Comparison of ENCODE assay signal across 10 cellular contexts in the genomic region with DNA sequence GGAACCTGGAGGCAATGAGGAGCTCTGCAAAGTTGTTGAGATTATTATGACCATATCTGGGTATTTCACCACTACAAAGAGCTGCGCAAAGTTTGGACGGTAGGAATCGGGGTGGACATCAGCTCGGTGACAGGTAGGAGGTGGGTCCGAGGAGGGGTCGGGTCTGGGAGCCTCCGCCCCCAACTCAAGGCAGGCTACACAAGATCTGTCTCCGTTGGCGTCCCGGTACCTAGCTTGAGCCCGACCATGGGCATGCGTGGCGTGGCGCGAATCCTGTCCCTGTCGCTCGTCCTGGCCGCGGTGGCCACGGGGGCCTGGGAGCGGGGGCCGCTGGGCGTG. TPM values are rescaled to one million over a fixed set of nuclear protein-coding genes. Genes with fewer than 3 reads are reported as not detected.
A peak's percentile ranks its signal among the peaks of the same experiment; 100 is the strongest.
DNase-seq lines count a peak whose midpoint lies in the region; ATAC-seq, FAIRE-seq and TF ChIP-seq lines count a peak whose summit lies in the region.
"Had no signal": no experiment of that assay in that cellular context is flagged by ENCODE, and none has a peak within 500 bp of the region (broad histone marks: within the 10 kb centered on the region; RNA-seq: fewer than 3 reads in every experiment).

No MANE protein-coding gene starts in this region.

- H3K36me3 Mint-ChIP-seq in activated T-cell treated with anti-CD3 and anti-CD28 coated beads, Interleukin-2, amount 50 U/mL, for 72 hours (ENCODE audit: insufficient read depth in 2 of 2) = no peaks in the 10 kb centered on the region

- no peak overlapping the region for H3K27ac ChIP-seq in mesendoderm (ENCODE audit: low read depth, low read length)
- H3K27ac ChIP-seq in suprapubic skin = no peak overlapping the region

- no peak overlapping the region for H3K27ac Mint-ChIP-seq in activated T-cell treated with anti-CD3 and anti-CD28 coated beads, Interleukin-2, amount 50 U/mL, for 72 hours

- peaks cover 63% of the 10 kb centered on the region for H3K27me3 Mint-ChIP-seq in activated T-cell treated with anti-CD3 and anti-CD28 coated beads, Interleukin-2, amount 50 U/mL, for 72 hours (ENCODE audit: low read depth)

- in situ Hi-C loops in astrocyte of the cerebellum (cut with HindIII; ENCODE audit: low sequenced_read_pairs) = no loop called here

- no peak overlapping the region for H2BK120ac ChIP-seq in mesendoderm (ENCODE audit: low read depth, low read length)

- no peak overlapping the region for H4K5ac ChIP-seq in mesendoderm (ENCODE audit: low read length)

- H3K9me3 Mint-ChIP-seq in activated T-cell treated with anti-CD3 and anti-CD28 coated beads, Interleukin-2, amount 50 U/mL, for 72 hours = no peaks in the 10 kb centered on the region

- H2AK5ac ChIP-seq in mesendoderm (ENCODE audit: low read length) = no peak overlapping the region

- H3K27me3 ChIP-seq in mesendoderm (ENCODE audit: insufficient read depth, low read length, poor library complexity) (peaks cover 13% of the 10 kb centered on the region), suprapubic skin (peaks cover 59% of the 10 kb centered on the region)

- peak overlapping the region; percentile 94 for H3K4me2 ChIP-seq in mesendoderm (ENCODE audit: low read length)

- H3K79me1 ChIP-seq in mesendoderm (ENCODE audit: low read length) = no peaks in the 10 kb centered on the region

- no peak overlapping the region for H3K18ac ChIP-seq in mesendoderm (ENCODE audit: low read length)

- no peak overlapping the region for H3K4ac ChIP-seq in mesendoderm (ENCODE audit: low read depth, low read length)

- H3K79me2 ChIP-seq in mesendoderm (ENCODE audit: control insufficient read depth, insufficient read depth, low read length) = no peaks in the 10 kb centered on the region

- POLR2A ChIA-PET in HEK293T (lab: Yijun Ruan, JAX) = no interaction called here

- TF ChIP-seq CTCF in astrocyte of the cerebellum (IDR thresholded peaks at IDR 0.05; ENCODE audit: low read depth, low read length, missing control alignments) (no peak), suprapubic skin (IDR thresholded peaks at IDR 0.05) (no peak), D721Med (IDR thresholded peaks at IDR 0.05; ENCODE audit: insufficient read depth, missing control alignments) (no peak)

- WGBS in mesendoderm (ENCODE audit: extremely low coverage, insufficient coverage, low lambda C conversion rate) = no CpG with 5 or more reads among the region's 23 CpGs
- WGBS in suprapubic skin = 11% methylated on average over 6 of the region's 23 CpGs

- H3K4me1 Mint-ChIP-seq in activated T-cell treated with anti-CD3 and anti-CD28 coated beads, Interleukin-2, amount 50 U/mL, for 72 hours (ENCODE audit: low read depth) = peaks cover 17% of the 10 kb centered on the region

- H2BK15ac ChIP-seq in mesendoderm (replicated peaks; ENCODE audit: low read depth) = no peak overlapping the region

- H3K56ac ChIP-seq in mesendoderm (ENCODE audit: low read length) = peak overlapping the region; percentile 83

- no peak for FAIRE-seq in D721Med (lab: Jason Lieb, UNC)

- DNase-seq in activated T-cell treated with anti-CD3 and anti-CD28 coated beads, Interleukin-2, amount 50 U/mL, for 72 hours = no peak
- no peak for DNase-seq in activated T-cell treated with anti-CD3 and anti-CD28 coated beads, Interleukin-2, amount 50 U/mL, for 48 hours
- no peak for DNase-seq in astrocyte of the cerebellum (ENCODE audit: low read depth)
- no peak for DNase-seq in mesendoderm
- no peak for DNase-seq in suprapubic skin (ENCODE audit: low spot score in 2 of 2)
- no peak for DNase-seq in D721Med (ENCODE audit: insufficient read length, low spot score)
- DNase-seq in HEK293T (ENCODE audit: extremely low spot score) = no peak
- no peak for DNase-seq in stimulated activated naive CD4-positive, alpha-beta T cell treated with Interleukin-2 at 50 U/mL for 16 hours (lab: John Stamatoyannopoulos, UW)
- DNase-seq: NCI-H1092 treated with DMSO at 0.1 percent for 48 hours; stimulated activated CD4-positive, alpha-beta T cell treated with anti-CD3 and anti-CD28 coated beads, Interleukin-1b, Interleukin-23, amount 100 ng/mL, for 48 hours had no signal

- peak overlapping the region; percentile 90 to 92 for H3K4me3 Mint-ChIP-seq in activated T-cell treated with anti-CD3 and anti-CD28 coated beads, Interleukin-2, amount 50 U/mL, for 72 hours

- no peak overlapping the region for H2BK5ac ChIP-seq in mesendoderm (ENCODE audit: low read length)

- no peak for TF ChIP-seq POLR2A in suprapubic skin (IDR thresholded peaks at IDR 0.05)

- peak overlapping the region; percentile 64 for H3K9ac ChIP-seq in mesendoderm (ENCODE audit: low read length)

- H3K36me3 ChIP-seq in mesendoderm (ENCODE audit: control insufficient read depth, insufficient read depth, low read length) (no peaks in the 10 kb centered on the region), suprapubic skin (no peaks in the 10 kb centered on the region)

- CTCF ChIA-PET in HEK293T (lab: Yijun Ruan, JAX) = interaction anchor here (0.6 kb wide), 1 partner anchor 68 kb away, joined by 3 read pairs; no protein-coding TSS in a partner anchor

- H3K4me1 ChIP-seq in mesendoderm (ENCODE audit: control insufficient read depth, low read depth, low read length) = peaks cover 2% of the 10 kb centered on the region
- H3K4me1 ChIP-seq in suprapubic skin = peaks cover 17% of the 10 kb centered on the region

- H3K23ac ChIP-seq in mesendoderm (ENCODE audit: low read length) = peak overlapping the region; percentile 10

- peak overlapping the region; percentile 21 for H3K4me3 ChIP-seq in astrocyte of the cerebellum (ENCODE audit: low read depth, low read length)
- H3K4me3 ChIP-seq in mesendoderm (ENCODE audit: low read length) = no peak overlapping the region
- H3K4me3 ChIP-seq in suprapubic skin = peak overlapping the region; percentile 36

- H3K9me3 ChIP-seq in suprapubic skin = no peaks in the 10 kb centered on the region

- no peak for ATAC-seq in activated T-cell treated with anti-CD3 and anti-CD28 coated beads, Interleukin-2, amount 50 U/mL, for 72 hours (replicated peaks in 1 of 2)

- no peak for TF ChIP-seq EP300 in suprapubic skin (IDR thresholded peaks at IDR 0.05)

- no peak overlapping the region for H4K8ac ChIP-seq in mesendoderm (ENCODE audit: low read depth, low read length)

TF ChIP-seq in HEK293T, 16 proteins besides CTCF, POLR2A, EP300 and RAD21:
- TF ChIP-seq, protein P1, sequence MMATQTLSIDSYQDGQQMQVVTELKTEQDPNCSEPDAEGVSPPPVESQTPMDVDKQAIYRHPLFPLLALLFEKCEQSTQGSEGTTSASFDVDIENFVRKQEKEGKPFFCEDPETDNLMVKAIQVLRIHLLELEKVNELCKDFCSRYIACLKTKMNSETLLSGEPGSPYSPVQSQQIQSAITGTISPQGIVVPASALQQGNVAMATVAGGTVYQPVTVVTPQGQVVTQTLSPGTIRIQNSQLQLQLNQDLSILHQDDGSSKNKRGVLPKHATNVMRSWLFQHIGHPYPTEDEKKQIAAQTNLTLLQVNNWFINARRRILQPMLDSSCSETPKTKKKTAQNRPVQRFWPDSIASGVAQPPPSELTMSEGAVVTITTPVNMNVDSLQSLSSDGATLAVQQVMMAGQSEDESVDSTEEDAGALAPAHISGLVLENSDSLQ (IDR thresholded peaks at IDR 0.05) = no peak
- TF ChIP-seq ARNT (IDR thresholded peaks at IDR 0.05) (no peak), ELF4 (IDR thresholded peaks at IDR 0.05) (no peak), L3MBTL2 (conservative IDR thresholded peaks at IDR 0.05) (no peak), NFRKB (IDR thresholded peaks at IDR 0.05) (no peak), BHLHE40 (IDR thresholded peaks at IDR 0.05; ENCODE audit: borderline replicate concordance) (no peak), FOXK2 (IDR thresholded peaks at IDR 0.05) (no peak), LEF1 (IDR thresholded peaks at IDR 0.05; ENCODE audit: borderline replicate concordance) (no peak), FOXA1 (IDR thresholded peaks at IDR 0.05) (no peak), CTBP1 (IDR thresholded peaks at IDR 0.05; ENCODE audit: borderline replicate concordance) (no peak), ZNF384 (IDR thresholded peaks at IDR 0.05) (no peak), HDGF (IDR thresholded peaks at IDR 0.05; ENCODE audit: borderline replicate concordance) (no peak), SUZ12 (IDR thresholded peaks at IDR 0.05) (no peak), SP1 (IDR thresholded peaks at IDR 0.05) (no peak), TARDBP (IDR thresholded peaks at IDR 0.05) (no peak)
TF ChIP-seq in HEK293T: peak in this region for 0.

RNA-seq across cellular contexts. Expression of gene ZNFX1, which starts 40.2 kb away (rescaled TPM):
- total RNA-seq in activated T-cell treated with anti-CD3 and anti-CD28 coated beads, Interleukin-2, amount 50 U/mL, for 72 hours = 10 to 100 TPM; 37.8 to 48.8 TPM
- 6.2 TPM for polyA plus RNA-seq in mesendoderm (2013, experiment 1 of 2)
- 6.1 TPM for polyA plus RNA-seq in mesendoderm (2013, experiment 2 of 2)
- 10 to 100 TPM; 25.9 to 36.1 (median 33.2) TPM for total RNA-seq in suprapubic skin
